Comparison of ENCODE assay signal across 10 cellular contexts in the genomic region with DNA sequence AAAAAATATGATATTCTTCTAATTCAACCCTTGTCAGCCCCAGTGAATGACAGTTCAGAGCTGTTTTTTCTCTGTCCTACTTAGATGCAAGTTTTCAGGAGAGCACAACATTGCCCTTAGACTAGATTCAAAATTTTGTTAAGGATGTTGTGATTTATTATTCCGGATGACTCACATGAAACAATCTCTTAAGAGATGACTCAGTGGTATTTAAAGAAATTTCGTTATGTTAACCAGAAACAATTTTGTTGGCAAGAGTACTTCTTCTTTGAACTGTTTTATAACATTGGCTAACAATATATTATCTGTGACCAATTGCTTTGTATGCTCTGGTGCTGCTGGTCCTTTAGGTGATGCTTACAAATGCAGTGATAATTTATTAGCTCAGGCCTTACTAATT.
"Had no signal": no experiment of that assay in that cellular context is flagged by ENCODE, and none has a peak within 500 bp of the region (broad histone marks: within the 10 kb centered on the region; RNA-seq: fewer than 3 reads in every experiment).

No MANE protein-coding gene starts in this region.

- ATAC-seq: activated T-helper 17 cell treated with anti-CD3 and anti-CD28 coated beads, Interleukin-2, amount 50 U/mL, for 72 hours had no signal

- DNase-seq: activated B cell treated with CpG ODN at 0.5 μM for 24 hours; activated CD4-positive, alpha-beta T cell treated with anti-CD3 and anti-CD28 coated beads, Interleukin-2, amount 10 ng/mL, durations not matched to agents 7 days and 5 days; activated CD8-positive, alpha-beta memory T cell treated with anti-CD3 and anti-CD28 coated beads for 24 hours; activated naive CD4-positive, alpha-beta T cell treated with anti-CD3 and anti-CD28 coated beads for 36 hours; amniotic stem cell; kidney glomerular epithelial cell had no signal

- H3K4me3 ChIP-seq: cardiac muscle cell, hepatocyte had no signal

- FAIRE-seq: colon had no signal

- H3K27me3 ChIP-seq: cardiac muscle cell, hepatocyte had no signal

- H3K36me3 ChIP-seq: cardiac muscle cell had no signal
